In the genomic region with DNA sequence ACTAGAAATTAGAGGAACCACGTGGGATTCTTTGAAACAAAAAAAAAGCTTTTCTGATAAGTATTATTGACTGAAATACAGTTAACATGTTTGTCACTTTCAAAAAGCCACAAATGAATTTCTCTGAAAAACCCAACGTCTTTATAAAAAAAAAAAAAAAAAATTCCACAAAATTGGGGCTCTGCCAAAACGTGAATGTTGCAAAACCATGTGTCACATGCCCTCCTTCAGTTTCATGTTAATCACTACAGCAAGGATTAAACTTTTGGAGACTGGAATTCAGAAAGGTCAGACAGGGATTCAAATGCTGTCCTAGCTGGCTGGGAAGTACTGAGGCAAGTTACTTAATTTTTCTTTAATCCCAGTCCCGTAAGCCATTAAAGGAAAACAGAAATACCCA, we compare ENCODE assay signal across 1 cellular context.
TF ChIP-seq lines count a peak whose summit lies in the region.

No MANE protein-coding gene starts in this region.

TF ChIP-seq in SK-N-SH, 30 proteins besides CTCF, POLR2A, EP300 and RAD21 (continued from another document):
- TF ChIP-seq REST (IDR thresholded peaks at IDR 0.05; ENCODE audit: low read depth, low read length) = 0 out of 2 replicates have a peak, but pooled peaks have one; percentile 26
- TF ChIP-seq NRF1 (IDR thresholded peaks at IDR 0.05; ENCODE audit: low read depth, low read length) = no peak
- peak; percentile 53; the same call in 1 of the 2 replicates for TF ChIP-seq POLR2AphosphoS5 (IDR thresholded peaks at IDR 0.05; ENCODE audit: low read depth, low read length)
- TF ChIP-seq GATA2 (CRISPR knock-in tag; IDR thresholded peaks at IDR 0.05) = no peak
- TF ChIP-seq, protein P1, sequence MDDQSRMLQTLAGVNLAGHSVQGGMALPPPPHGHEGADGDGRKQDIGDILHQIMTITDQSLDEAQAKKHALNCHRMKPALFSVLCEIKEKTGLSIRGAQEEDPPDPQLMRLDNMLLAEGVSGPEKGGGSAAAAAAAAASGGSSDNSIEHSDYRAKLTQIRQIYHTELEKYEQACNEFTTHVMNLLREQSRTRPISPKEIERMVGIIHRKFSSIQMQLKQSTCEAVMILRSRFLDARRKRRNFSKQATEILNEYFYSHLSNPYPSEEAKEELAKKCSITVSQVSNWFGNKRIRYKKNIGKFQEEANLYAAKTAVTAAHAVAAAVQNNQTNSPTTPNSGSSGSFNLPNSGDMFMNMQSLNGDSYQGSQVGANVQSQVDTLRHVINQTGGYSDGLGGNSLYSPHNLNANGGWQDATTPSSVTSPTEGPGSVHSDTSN (IDR thresholded peaks at IDR 0.05) = peak; percentile 74
